8 cellular contexts compared by ENCODE assay signal in genomic region chr2:223306371-223306770, GRCh38.
DNase-seq lines count a peak whose midpoint lies in the region; ATAC-seq and TF ChIP-seq lines count a peak whose summit lies in the region.

No MANE protein-coding gene starts in this region.

- peak; percentile 8 to 60 for DNase-seq in cardiac muscle cell (ENCODE audit: low read depth in 1 of 2, low spot score in 1 of 2)
- DNase-seq in right cardiac atrium: no peak
- DNase-seq in astrocyte of the hippocampus (ENCODE audit: low read depth, low spot score): peak; percentile 39
- DNase-seq in smooth muscle cell (lab: John Stamatoyannopoulos, UW; ENCODE audit: unreplicated experiment): no peak
- no peak for DNase-seq in HPDE6-E6E7 (ENCODE audit: extremely low spot score)
- no peak for DNase-seq in suprapubic skin (ENCODE audit: low spot score in 2 of 2)
- DNase-seq in HuH-7.5 (ENCODE audit: low spot score): no peak

- TF ChIP-seq CTCF in cardiac muscle cell (IDR thresholded peaks at IDR 0.05; ENCODE audit: low read depth, low read length) (peak; percentile 68), smooth muscle cell (IDR thresholded peaks at IDR 0.05; ENCODE audit: borderline replicate concordance, insufficient read depth, poor library complexity, severe bottlenecking) (peak; percentile 24), suprapubic skin (IDR thresholded peaks at IDR 0.05) (no peak)

- no peak overlapping the region for H2AFZ ChIP-seq in smooth muscle cell (ENCODE audit: low read depth)

- H3K27me3 ChIP-seq in cardiac muscle cell: no peaks in the 10 kb centered on the region
- H3K27me3 ChIP-seq in right cardiac atrium (ENCODE audit: control insufficient read depth, insufficient read depth): no peaks in the 10 kb centered on the region
- H3K27me3 ChIP-seq in smooth muscle cell (ENCODE audit: low read depth): no peaks in the 10 kb centered on the region
- no peaks in the 10 kb centered on the region for H3K27me3 ChIP-seq in suprapubic skin

- H4K20me1 ChIP-seq in smooth muscle cell (ENCODE audit: low read depth): no peaks in the 10 kb centered on the region

- H3F3A ChIP-seq in smooth muscle cell (ENCODE audit: low read depth): no peaks in the 10 kb centered on the region

- H3K79me2 ChIP-seq in smooth muscle cell (ENCODE audit: low read depth): no peaks in the 10 kb centered on the region

- intact Hi-C loops in right cardiac atrium (cut with DNase I): no loop called here

- TF ChIP-seq POLR2A in suprapubic skin (IDR thresholded peaks at IDR 0.05): no peak

- H3K4me1 ChIP-seq in cardiac muscle cell (ENCODE audit: low read depth) (no peaks in the 10 kb centered on the region), right cardiac atrium (ENCODE audit: control insufficient read depth, insufficient read depth, low read length) (no peaks in the 10 kb centered on the region), smooth muscle cell (ENCODE audit: low read depth) (no peaks in the 10 kb centered on the region), suprapubic skin (no peaks in the 10 kb centered on the region)

- H3K4me3 ChIP-seq in cardiac muscle cell: no peak overlapping the region
- H3K4me3 ChIP-seq in right cardiac atrium (ENCODE audit: low read length): no peak overlapping the region
- no peak overlapping the region for H3K4me3 ChIP-seq in smooth muscle cell
- no peak overlapping the region for H3K4me3 ChIP-seq in suprapubic skin

- no peak for TF ChIP-seq EP300 in suprapubic skin (IDR thresholded peaks at IDR 0.05)

- ATAC-seq in right cardiac atrium: no peak
- peak; percentile 84 for ATAC-seq in HG03064 (IDR thresholded peaks at IDR 0.05; ENCODE audit: low read depth, unreplicated experiment)

- no peak overlapping the region for H3K4me2 ChIP-seq in smooth muscle cell

- H3K9me3 ChIP-seq in cardiac muscle cell (ENCODE audit: low read depth) (no peaks in the 10 kb centered on the region), right cardiac atrium (ENCODE audit: control insufficient read depth, low read length) (no peaks in the 10 kb centered on the region), smooth muscle cell (replicated peaks; ENCODE audit: low read depth) (no peaks in the 10 kb centered on the region), suprapubic skin (peaks cover 4% of the 10 kb centered on the region)

- 64% methylated on average over 3 of the region's 3 CpGs for WGBS in right cardiac atrium
- 53% methylated on average over 3 of the region's 3 CpGs for WGBS in smooth muscle cell (ENCODE audit: low lambda C conversion rate)
- 81% methylated on average over 3 of the region's 3 CpGs for WGBS in suprapubic skin

- H3K9ac ChIP-seq in smooth muscle cell (ENCODE audit: low read depth): no peak overlapping the region

- H3K36me3 ChIP-seq in cardiac muscle cell (no peaks in the 10 kb centered on the region), smooth muscle cell (ENCODE audit: low read depth) (no peaks in the 10 kb centered on the region), suprapubic skin (no peaks in the 10 kb centered on the region)

- H3K27ac ChIP-seq in cardiac muscle cell (no peak overlapping the region), right cardiac atrium (ENCODE audit: low read length) (no peak overlapping the region), smooth muscle cell (ENCODE audit: low read depth) (no peak overlapping the region), suprapubic skin (no peak overlapping the region)

Comparison
In these comparisons a context has a peak if more than half of its experiments do, and no peak if none do; other contexts are left out.
1. DNase-seq: peak in cardiac muscle cell (2 of 2) and astrocyte of the hippocampus (single experiment); none in right cardiac atrium (0 of 3), smooth muscle cell (single experiment), HPDE6-E6E7 (single experiment), suprapubic skin (0 of 2) and HuH-7.5 (single experiment).
2. CTCF ChIP-seq: peak in cardiac muscle cell (single experiment) and smooth muscle cell (single experiment); none in suprapubic skin (0 of 2).